In genomic region chr9:33473216-33473615, GRCh38 we compare ENCODE assay signal across 8 cellular contexts. TPM values are rescaled to one million over a fixed set of nuclear protein-coding genes. Genes with fewer than 3 reads are reported as not detected.
DNase-seq lines count a peak whose midpoint lies in the region; ATAC-seq and TF ChIP-seq lines count a peak whose summit lies in the region.

No MANE protein-coding gene starts in this region.

- no peaks in the 10 kb centered on the region for H3F3A ChIP-seq in DOHH2 (ENCODE audit: control insufficient read depth, insufficient read depth)

- peaks cover 41% of the 10 kb centered on the region for H3K36me3 ChIP-seq in DOHH2 (ENCODE audit: control insufficient read depth, low read length)
- H3K36me3 ChIP-seq in RWPE2 (ENCODE audit: low read depth): peaks cover 43% of the 10 kb centered on the region

- H3K4me3 ChIP-seq in DOHH2 (ENCODE audit: low read length) (peak overlapping the region; percentile 81), RWPE2 (ENCODE audit: severe bottlenecking) (peak overlapping the region; percentile 88)

- no peaks in the 10 kb centered on the region for H4K20me1 ChIP-seq in DOHH2 (ENCODE audit: control insufficient read depth, insufficient read depth, low read depth, low read length)

- TF ChIP-seq CTCF in DOHH2 (IDR thresholded peaks at IDR 0.05; ENCODE audit: low read depth, low read length, poor library complexity, severe bottlenecking) (no peak), RWPE2 (IDR thresholded peaks at IDR 0.05; ENCODE audit: poor library complexity, severe bottlenecking) (no peak)

- peaks cover 21% of the 10 kb centered on the region for H3K4me1 ChIP-seq in DOHH2 (ENCODE audit: control insufficient read depth, low read length)
- H3K4me1 ChIP-seq in RWPE2 (ENCODE audit: insufficient read depth, poor library complexity, severe bottlenecking): peaks cover 9% of the 10 kb centered on the region

- DNase-seq in RWPE2 (ENCODE audit: low spot score) (no peak), fibroblast of peridontal ligament (ENCODE audit: extremely low read depth) (peak; percentile 2), posterior vena cava (ENCODE audit: low spot score) (peak; percentile 24), NAMALWA (ENCODE audit: low spot score) (no peak), SHP77 treated with DMSO at 0.1 percent for 48 hours (lab: John Stamatoyannopoulos, UW) (no peak)

- H3K4me2 ChIP-seq in DOHH2 (ENCODE audit: low read length): peak overlapping the region; percentile 77

- H3K27me3 ChIP-seq in DOHH2 (ENCODE audit: control insufficient read depth, low read length) (no peaks in the 10 kb centered on the region), RWPE2 (ENCODE audit: insufficient read depth, poor library complexity, severe bottlenecking) (no peaks in the 10 kb centered on the region)

- ATAC-seq in RWPE2 (ENCODE audit: low read depth) (no peak), GM19395 (IDR thresholded peaks at IDR 0.05; ENCODE audit: unreplicated experiment) (no peak), GM19463 (IDR thresholded peaks at IDR 0.05; ENCODE audit: unreplicated experiment) (no peak)

- no peak overlapping the region for H3K27ac ChIP-seq in DOHH2 (ENCODE audit: low read depth, low read length)
- H3K27ac ChIP-seq in RWPE2 (ENCODE audit: poor library complexity, severe bottlenecking): peak overlapping the region; percentile 48

- peaks cover 34% of the 10 kb centered on the region for H3K79me2 ChIP-seq in DOHH2 (ENCODE audit: control insufficient read depth, low read length)

- intact Hi-C loops in posterior vena cava (cut with DNase I): no loop called here

- H3K9me3 ChIP-seq in DOHH2 (ENCODE audit: control insufficient read depth, insufficient read depth, low read length) (no peaks in the 10 kb centered on the region), RWPE2 (ENCODE audit: severe bottlenecking) (no peaks in the 10 kb centered on the region)

- no peaks in the 10 kb centered on the region for H3K9me2 ChIP-seq in DOHH2 (replicated peaks; ENCODE audit: control insufficient read depth, low read length)

RNA-seq across cellular contexts. Expression of gene NOL6, which starts 0.5 kb away (rescaled TPM):
- total RNA-seq in posterior vena cava: 10 to 100 TPM; 20.9 to 24.8 TPM

RNA-seq across cellular contexts. Expression of gene AQP3, which starts 25.8 kb away (rescaled TPM):
- 1 to 10 TPM; 5.5 to 8.4 TPM for total RNA-seq in posterior vena cava

RNA-seq across cellular contexts. Expression of gene ANKRD18B, which starts 50.8 kb away (rescaled TPM):
- total RNA-seq in posterior vena cava: not detected

Comparison
In these comparisons a context has a peak if more than half of its experiments do, and no peak if none do; other contexts are left out.
1. DNase-seq: peak in fibroblast of peridontal ligament (single experiment) and posterior vena cava (single experiment); none in RWPE2 (single experiment), NAMALWA (single experiment) and SHP77 treated with DMSO at 0.1 percent for 48 hours (single experiment).